8 cellular contexts compared by ENCODE assay signal in the genomic region with DNA sequence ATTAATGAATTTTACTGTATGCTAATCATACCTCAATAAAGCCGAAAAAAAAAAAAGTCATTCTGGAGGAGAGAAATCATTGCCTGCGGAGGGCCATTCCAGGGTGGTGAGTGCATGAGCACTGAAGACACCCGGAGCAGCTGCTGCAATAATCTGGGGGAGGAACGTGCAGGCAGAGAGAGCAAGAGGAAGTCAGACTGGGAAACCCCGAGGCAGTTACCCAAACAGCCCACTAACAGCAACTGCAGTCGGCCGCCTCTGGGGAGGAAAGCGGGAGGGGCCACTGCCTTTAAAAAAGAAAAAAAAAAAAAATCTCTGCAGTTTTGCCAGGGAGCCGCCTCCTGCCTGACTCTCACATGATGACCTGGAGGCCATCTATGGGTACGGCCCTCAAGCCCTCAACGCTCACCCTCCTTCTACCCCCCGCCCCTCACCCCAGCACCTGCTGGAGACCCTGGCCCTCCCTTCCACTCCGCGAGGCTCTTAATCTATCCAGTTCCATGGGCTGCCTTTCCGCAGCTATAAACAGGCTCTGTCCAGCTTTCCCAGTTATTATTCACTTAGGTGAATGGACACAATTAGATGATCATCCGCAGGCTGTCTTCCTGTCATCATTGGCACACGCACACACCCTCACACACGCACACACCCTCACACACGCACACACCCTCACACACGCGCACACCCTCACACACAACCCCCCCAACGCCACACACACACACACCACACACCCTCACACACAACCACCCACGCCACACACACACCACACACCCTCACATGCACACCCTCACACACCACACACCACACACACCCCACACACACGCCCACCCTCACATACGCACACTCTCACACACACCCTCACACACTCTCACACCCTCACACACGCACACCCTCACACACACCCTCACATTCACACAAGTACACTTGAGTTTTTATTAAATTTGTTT. TPM values are rescaled to one million over a fixed set of nuclear protein-coding genes. Genes with fewer than 3 reads are reported as not detected.
DNase-seq lines count a peak whose midpoint lies in the region; ATAC-seq and TF ChIP-seq lines count a peak whose summit lies in the region.

No MANE protein-coding gene starts in this region.

- TF ChIP-seq POLR2A in esophagus squamous epithelium (IDR thresholded peaks at IDR 0.05), result no peak

- TF ChIP-seq CTCF in cardiac muscle cell (IDR thresholded peaks at IDR 0.05; ENCODE audit: low read depth, low read length) (no peak), esophagus squamous epithelium (IDR thresholded peaks at IDR 0.05) (no peak)

- ATAC-seq in HG03460 (IDR thresholded peaks at IDR 0.05; ENCODE audit: unreplicated experiment), result peak; percentile 78
- ATAC-seq in activated T-helper 17 cell treated with anti-CD3 and anti-CD28 coated beads, Interleukin-2, amount 50 U/mL, for 72 hours (replicated peaks), result peak; percentile 90

- no peaks in the 10 kb centered on the region for H3K36me3 Mint-ChIP-seq in activated T-helper 17 cell treated with anti-CD3 and anti-CD28 coated beads, Interleukin-2, amount 50 U/mL, for 72 hours (ENCODE audit: low read depth)

- H3K9me3 ChIP-seq in cardiac muscle cell (ENCODE audit: low read depth), result no peaks in the 10 kb centered on the region
- no peaks in the 10 kb centered on the region for H3K9me3 ChIP-seq in esophagus squamous epithelium

- H3K9me3 Mint-ChIP-seq in activated T-helper 17 cell treated with anti-CD3 and anti-CD28 coated beads, Interleukin-2, amount 50 U/mL, for 72 hours, result no peaks in the 10 kb centered on the region

- 19 to 57% methylated on average over 20 to 24 of the region's 26 CpGs for WGBS in esophagus squamous epithelium, 2 donors

- H3K27ac ChIP-seq in cardiac muscle cell (no peak overlapping the region), esophagus squamous epithelium (peak overlapping the region in 1 of 4 donors; percentile 21)

- intact Hi-C loops in esophagus squamous epithelium (cut with DNase I), result no loop called here

- peak; percentile 85 for DNase-seq in CD1c-positive myeloid dendritic cell (ENCODE audit: extremely low spot score)
- peak; percentile 78 for DNase-seq in GM19238 (ENCODE audit: insufficient read length, low spot score)
- peak; percentile 95 for DNase-seq in OCI-M1 (lab: John Stamatoyannopoulos, UW)
- DNase-seq in cardiac muscle cell (ENCODE audit: low read depth in 1 of 2, low spot score in 1 of 2), result peak; percentile 46 to 91
- DNase-seq in stimulated activated CD4-positive, alpha-beta T cell treated with anti-CD3 and anti-CD28 coated beads, Interleukin-15, amount 100 ng/mL, for 48 hours (ENCODE audit: low read depth in 2 of 2), result peak; percentile 27 to 41
- DNase-seq in esophagus squamous epithelium (lab: John Stamatoyannopoulos, UW), result no peak

- H3K4me1 ChIP-seq in cardiac muscle cell (ENCODE audit: low read depth) (no peaks in the 10 kb centered on the region), esophagus squamous epithelium (peaks cover 0 to 40% (median 0%) of the 10 kb centered on the region in 3 donors)

- peak overlapping the region; percentile 70 for H3K4me3 Mint-ChIP-seq in activated T-helper 17 cell treated with anti-CD3 and anti-CD28 coated beads, Interleukin-2, amount 50 U/mL, for 72 hours

- H3K27me3 ChIP-seq in cardiac muscle cell (no peaks in the 10 kb centered on the region), esophagus squamous epithelium (no peaks in the 10 kb centered on the region)

- H3K36me3 ChIP-seq in cardiac muscle cell, result no peaks in the 10 kb centered on the region
- H3K36me3 ChIP-seq in esophagus squamous epithelium, result no peaks in the 10 kb centered on the region

- no peaks in the 10 kb centered on the region for H3K27me3 Mint-ChIP-seq in activated T-helper 17 cell treated with anti-CD3 and anti-CD28 coated beads, Interleukin-2, amount 50 U/mL, for 72 hours

- H3K4me3 ChIP-seq in cardiac muscle cell, result no peak overlapping the region
- no peak overlapping the region for H3K4me3 ChIP-seq in esophagus squamous epithelium

- H3K27ac Mint-ChIP-seq in activated T-helper 17 cell treated with anti-CD3 and anti-CD28 coated beads, Interleukin-2, amount 50 U/mL, for 72 hours, result peak overlapping the region; percentile 65

- H3K4me1 Mint-ChIP-seq in activated T-helper 17 cell treated with anti-CD3 and anti-CD28 coated beads, Interleukin-2, amount 50 U/mL, for 72 hours, result peaks cover 20% of the 10 kb centered on the region

RNA-seq across cellular contexts. Expression of gene AVPR2, which starts 3.4 kb away (rescaled TPM):
- total RNA-seq in activated T-helper 17 cell treated with anti-CD3 and anti-CD28 coated beads, Interleukin-2, amount 50 U/mL, for 72 hours, result under 1 TPM in 1 of 2 donors, not detected in 1; 0.32 TPM
- total RNA-seq in cardiac muscle cell (not detected in 2 replicates), esophagus squamous epithelium (1 to 10 TPM in 1 of 4 donors, under 1 TPM in 3; 0.19 to 1.3 (median 0.29) TPM)
- 0.11 TPM in 1 of 2 replicates, not detected in the other for polyA plus RNA-seq in cardiac muscle cell

RNA-seq across cellular contexts. Expression of gene L1CAM, which starts 15.1 kb away (rescaled TPM):
- total RNA-seq in activated T-helper 17 cell treated with anti-CD3 and anti-CD28 coated beads, Interleukin-2, amount 50 U/mL, for 72 hours, result 1 to 10 TPM; 2.3 to 2.4 TPM
- total RNA-seq in cardiac muscle cell (0.86 and 1.1 TPM in 2 replicates), esophagus squamous epithelium (1 to 10 TPM in 2 of 4 donors, under 1 TPM in 2; 0.35 to 3.2 (median 1.3) TPM)
- polyA plus RNA-seq in cardiac muscle cell, result 1.4 and 1.5 TPM in 2 replicates

RNA-seq across cellular contexts. Expression of gene ARHGAP4, which starts 25.0 kb away (rescaled TPM):
- 100 to 1,000 TPM; 105 to 147 TPM for total RNA-seq in activated T-helper 17 cell treated with anti-CD3 and anti-CD28 coated beads, Interleukin-2, amount 50 U/mL, for 72 hours
- total RNA-seq in cardiac muscle cell (20.5 and 47.4 TPM in 2 replicates), esophagus squamous epithelium (10 to 100 TPM in 1 of 4 donors, 1 to 10 TPM in 3; 3.9 to 18.3 (median 7.6) TPM)
- polyA plus RNA-seq in cardiac muscle cell, result 16.5 and 30.1 TPM in 2 replicates

RNA-seq across cellular contexts. Expression of gene NAA10, which starts 33.8 kb away (rescaled TPM):
- total RNA-seq in activated T-helper 17 cell treated with anti-CD3 and anti-CD28 coated beads, Interleukin-2, amount 50 U/mL, for 72 hours, result 100 to 1,000 TPM in 1 of 2 donors, 10 to 100 TPM in 1; 74.7 to 146 TPM
- total RNA-seq in cardiac muscle cell, result 90.1 and 127 TPM in 2 replicates
- polyA plus RNA-seq in cardiac muscle cell, result 163 and 186 TPM in 2 replicates
- 10 to 100 TPM; 42.5 to 92.5 (median 87.6) TPM for total RNA-seq in esophagus squamous epithelium

RNA-seq across cellular contexts. Expression of gene RENBP, which starts 43.4 kb away (rescaled TPM):
- total RNA-seq in activated T-helper 17 cell treated with anti-CD3 and anti-CD28 coated beads, Interleukin-2, amount 50 U/mL, for 72 hours, result 1 to 10 TPM; 4.7 to 4.9 TPM
- total RNA-seq in cardiac muscle cell (5.7 and 12.4 TPM in 2 replicates), esophagus squamous epithelium (1 to 10 TPM in 2 of 4 donors, under 1 TPM in 1, not detected in 1; 0.45 to 7.6 (median 3.1) TPM)
- 7.4 and 8.7 TPM in 2 replicates for polyA plus RNA-seq in cardiac muscle cell
